In the genomic region with DNA sequence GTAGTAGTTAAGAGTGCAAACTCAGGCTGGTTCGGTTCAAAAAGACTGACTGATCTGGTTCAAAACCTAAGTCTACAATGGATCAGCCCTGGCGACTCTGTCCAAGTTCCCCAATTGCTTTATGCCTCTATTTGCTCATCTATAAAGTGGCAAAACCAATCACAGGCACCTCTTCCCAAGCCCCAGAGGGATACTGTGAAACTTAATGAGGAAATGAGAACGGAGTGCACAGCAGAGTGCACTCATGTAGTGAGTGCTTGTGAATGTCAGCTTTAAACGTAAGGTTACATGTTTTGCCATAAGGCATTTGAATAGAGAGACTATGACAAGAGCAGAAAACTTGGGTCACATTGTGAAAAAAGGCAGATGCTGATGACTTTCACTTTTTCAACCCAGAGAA, we compare ENCODE assay signal across 20 cellular contexts.
A peak's percentile ranks its signal among the peaks of the same experiment; 100 is the strongest.
DNase-seq lines count a peak whose midpoint lies in the region; ATAC-seq and TF ChIP-seq lines count a peak whose summit lies in the region.
"Had no signal": no experiment of that assay in that cellular context is flagged by ENCODE, and none has a peak within 500 bp of the region (broad histone marks: within the 10 kb centered on the region; RNA-seq: fewer than 3 reads in every experiment).

No MANE protein-coding gene starts in this region.

- H3K9me3 ChIP-seq in T-helper 17 cell (ENCODE audit: control insufficient read depth, low read length, poor library complexity, severe bottlenecking) = no peaks in the 10 kb centered on the region
- H3K9me3 ChIP-seq: A549 had no signal

- H3K9ac ChIP-seq in mesendoderm (ENCODE audit: low read length) = no peak overlapping the region

- peak overlapping the region; percentile 5 for H3K4me3 Mint-ChIP-seq in natural killer cell treated with Interleukin-12 subunit alpha and Interleukin-12 subunit beta and Interleukin-15 and Interleukin-18, amount 100 ng/mL, for 72 hours
- H3K4me3 Mint-ChIP-seq in natural killer cell = no peak overlapping the region
- H3K4me3 Mint-ChIP-seq in T-helper 17 cell = peak overlapping the region; percentile 44
- no peak overlapping the region for H3K4me3 Mint-ChIP-seq in memory B cell
- no peak overlapping the region for H3K4me3 Mint-ChIP-seq in type B pancreatic cell

- WGBS in mesendoderm (ENCODE audit: extremely low coverage, insufficient coverage, low lambda C conversion rate) = no CpG with 5 or more reads among the region's 4 CpGs

- TF ChIP-seq CTCF in natural killer cell (IDR thresholded peaks at IDR 0.05) = no peak
- TF ChIP-seq CTCF in type B pancreatic cell (conservative IDR thresholded peaks at IDR 0.05) = no peak

- no peak overlapping the region for H2AK5ac ChIP-seq in mesendoderm (ENCODE audit: low read length)

- no peak overlapping the region for H3K23ac ChIP-seq in mesendoderm (ENCODE audit: low read length)

- no peaks in the 10 kb centered on the region for H3K27me3 ChIP-seq in mesendoderm (ENCODE audit: insufficient read depth, low read length, poor library complexity)

- H4K5ac ChIP-seq in mesendoderm (ENCODE audit: low read length) = no peak overlapping the region

- no peak overlapping the region for H3K27ac ChIP-seq in mesendoderm (ENCODE audit: low read depth, low read length)
- H3K27ac ChIP-seq: A549, PC-9, RWPE1 had no signal

- H2BK5ac ChIP-seq in mesendoderm (ENCODE audit: low read length) = no peak overlapping the region

- H3K27ac Mint-ChIP-seq in natural killer cell treated with Interleukin-12 subunit alpha and Interleukin-12 subunit beta and Interleukin-15 and Interleukin-18, amount 100 ng/mL, for 72 hours = peak overlapping the region in 1 of 2 donors; percentile 83
- H3K27ac Mint-ChIP-seq in natural killer cell (peak overlapping the region in 1 of 2 donors; percentile 75), T-helper 17 cell (peak overlapping the region; percentile 70), memory B cell (no peak overlapping the region), type B pancreatic cell (peak overlapping the region; percentile 54)

- DNase-seq in natural killer cell treated with Interleukin-12 subunit alpha and Interleukin-12 subunit beta and Interleukin-15 and Interleukin-18, amount 100 ng/mL, for 72 hours (ENCODE audit: low spot score) = no peak
- DNase-seq in natural killer cell = no peak
- DNase-seq in T-helper 17 cell = no peak
- DNase-seq in memory B cell (ENCODE audit: low spot score in 2 of 2) = no peak
- no peak for DNase-seq in type B pancreatic cell (ENCODE audit: extremely low spot score, unreplicated experiment)
- no peak for DNase-seq in mesendoderm
- DNase-seq in stimulated activated naive CD8-positive, alpha-beta T cell treated with anti-CD3 and anti-CD28 coated beads, Interleukin-15, Interleukin-2, amounts not matched to agents 100 U/mL and 50 U/mL, for 24 hours = no peak
- no peak for DNase-seq in posterior vena cava (ENCODE audit: low spot score)
- DNase-seq: H7, IMR-90, Karpas-422, NCI-H1417 treated with DMSO at 0.1 percent for 48 hours, NCI-H187 treated with DMSO at 0.1 percent for 48 hours, NCI-H345, NCI-H524 treated with DMSO at 0.1 percent for 48 hours, PC-9, SIG-M5 had no signal

- no peak for ATAC-seq in natural killer cell treated with Interleukin-12 subunit alpha and Interleukin-12 subunit beta and Interleukin-15 and Interleukin-18, amount 100 ng/mL, for 72 hours
- ATAC-seq in natural killer cell (no peak), T-helper 17 cell (no peak), memory B cell (ENCODE audit: low read depth) (peak; percentile 39)
- ATAC-seq in stimulated activated naive CD8-positive, alpha-beta T cell treated with anti-CD3 and anti-CD28 coated beads, Interleukin-15, Interleukin-2, amounts not matched to agents 100 U/mL and 50 U/mL, for 24 hours = no peak
- ATAC-seq: A549, SK-N-SH treated with all-trans-retinoic acid at 6 μM for 48 hours had no signal

- H4K8ac ChIP-seq in mesendoderm (ENCODE audit: low read depth, low read length) = no peak overlapping the region

- H3K36me3 Mint-ChIP-seq in natural killer cell treated with Interleukin-12 subunit alpha and Interleukin-12 subunit beta and Interleukin-15 and Interleukin-18, amount 100 ng/mL, for 72 hours = peaks cover 13% of the 10 kb centered on the region
- H3K36me3 Mint-ChIP-seq in natural killer cell = peaks cover 7% of the 10 kb centered on the region
- H3K36me3 Mint-ChIP-seq in T-helper 17 cell (ENCODE audit: low read depth) = no peaks in the 10 kb centered on the region
- peaks cover 2% of the 10 kb centered on the region for H3K36me3 Mint-ChIP-seq in memory B cell
- H3K36me3 Mint-ChIP-seq in type B pancreatic cell = no peaks in the 10 kb centered on the region

- no peak overlapping the region for H3K18ac ChIP-seq in mesendoderm (ENCODE audit: low read length)

- no peak overlapping the region for H3K4me2 ChIP-seq in mesendoderm (ENCODE audit: low read length)
- H3K4me2 ChIP-seq: A549, PC-9 had no signal

- H3K4ac ChIP-seq in mesendoderm (ENCODE audit: low read depth, low read length) = no peak overlapping the region

- H3K4me1 Mint-ChIP-seq in natural killer cell treated with Interleukin-12 subunit alpha and Interleukin-12 subunit beta and Interleukin-15 and Interleukin-18, amount 100 ng/mL, for 72 hours (ENCODE audit: low read depth in 2 of 2) = peaks cover 12 to 14% of the 10 kb centered on the region in 2 donors
- H3K4me1 Mint-ChIP-seq in natural killer cell (peaks cover 7 to 16% of the 10 kb centered on the region in 2 donors), T-helper 17 cell (peaks cover 17% of the 10 kb centered on the region), memory B cell (peaks cover 7% of the 10 kb centered on the region), type B pancreatic cell (ENCODE audit: unreplicated experiment) (peaks cover 6% of the 10 kb centered on the region)

- no peaks in the 10 kb centered on the region for H3K36me3 ChIP-seq in mesendoderm (ENCODE audit: control insufficient read depth, insufficient read depth, low read length)

- H2BK120ac ChIP-seq in mesendoderm (ENCODE audit: low read depth, low read length) = no peak overlapping the region

- H3K79me1 ChIP-seq in mesendoderm (ENCODE audit: low read length) = no peaks in the 10 kb centered on the region

- intact Hi-C loops in natural killer cell (cut with micrococcal nuclease) = no loop called here
- intact Hi-C loops in posterior vena cava (cut with DNase I) = no loop called here

- peaks cover 3% of the 10 kb centered on the region for H3K9me3 Mint-ChIP-seq in natural killer cell treated with Interleukin-12 subunit alpha and Interleukin-12 subunit beta and Interleukin-15 and Interleukin-18, amount 100 ng/mL, for 72 hours
- H3K9me3 Mint-ChIP-seq in natural killer cell = no peaks in the 10 kb centered on the region
- H3K9me3 Mint-ChIP-seq in memory B cell = no peaks in the 10 kb centered on the region
- H3K9me3 Mint-ChIP-seq in type B pancreatic cell = peaks cover 18% of the 10 kb centered on the region

- H3K4me1 ChIP-seq in mesendoderm (ENCODE audit: control insufficient read depth, low read depth, low read length) = no peaks in the 10 kb centered on the region
- H3K4me1 ChIP-seq: A549 had no signal

- H3K27me3 Mint-ChIP-seq in natural killer cell treated with Interleukin-12 subunit alpha and Interleukin-12 subunit beta and Interleukin-15 and Interleukin-18, amount 100 ng/mL, for 72 hours = no peaks in the 10 kb centered on the region
- H3K27me3 Mint-ChIP-seq in natural killer cell (ENCODE audit: low read depth in 2 of 2) (no peaks in the 10 kb centered on the region), T-helper 17 cell (no peaks in the 10 kb centered on the region), memory B cell (no peaks in the 10 kb centered on the region), type B pancreatic cell (no peaks in the 10 kb centered on the region)

- no peak overlapping the region for H3K56ac ChIP-seq in mesendoderm (ENCODE audit: low read length)

- H2BK15ac ChIP-seq in mesendoderm (replicated peaks; ENCODE audit: low read depth) = no peak overlapping the region

- H3K79me2 ChIP-seq in mesendoderm (ENCODE audit: control insufficient read depth, insufficient read depth, low read length) = no peaks in the 10 kb centered on the region

- no peak overlapping the region for H3K4me3 ChIP-seq in mesendoderm (ENCODE audit: low read length)
- H3K4me3 ChIP-seq: A549, PC-9 had no signal

Comparison
In these comparisons a context has a peak if more than half of its experiments do, and no peak if none do; other contexts are left out.
1. H3K4me3 Mint-ChIP-seq: peak in natural killer cell treated with Interleukin-12 subunit alpha and Interleukin-12 subunit beta and Interleukin-15 and Interleukin-18, amount 100 ng/mL, for 72 hours (single experiment) and T-helper 17 cell (single experiment); none in natural killer cell (single experiment), memory B cell (single experiment) and type B pancreatic cell (single experiment).